Comparison of ENCODE assay signal across 8 cellular contexts in the genomic region with DNA sequence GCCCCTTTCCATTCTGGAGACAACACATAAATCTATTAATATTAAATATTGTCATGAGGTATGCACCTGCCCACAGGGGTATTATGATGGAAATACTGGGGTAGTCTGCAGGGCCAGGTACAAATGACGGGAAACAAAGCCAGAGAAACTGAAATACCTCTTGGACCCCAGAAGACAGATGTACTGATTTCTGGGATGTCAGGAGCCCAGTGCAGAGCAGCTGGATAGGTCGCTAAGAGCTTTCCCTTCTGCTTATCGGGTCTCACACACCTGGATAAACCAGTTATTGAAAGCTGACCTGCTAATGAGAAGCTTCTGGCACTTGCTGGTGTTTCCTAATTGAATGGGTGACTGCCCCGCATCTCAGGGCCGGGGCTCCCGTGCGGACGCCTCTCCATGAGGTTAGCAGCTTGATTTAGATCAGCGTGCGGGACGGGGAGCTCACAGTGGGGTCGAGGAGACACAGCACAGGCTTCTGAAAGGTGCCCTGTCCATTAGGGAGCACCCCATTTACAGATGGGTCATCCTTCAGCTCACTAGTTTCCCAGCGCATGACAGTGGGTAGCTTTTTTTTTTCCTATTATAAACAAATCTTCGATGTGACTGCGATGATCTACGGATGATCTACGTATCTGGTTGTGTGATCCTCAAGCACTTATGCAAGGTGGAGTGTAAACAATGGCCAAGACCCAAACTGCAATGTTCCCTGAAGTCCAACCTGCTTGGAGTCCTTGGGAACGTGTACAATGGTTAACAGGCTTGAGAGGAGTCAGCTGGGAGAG. TPM values are rescaled to one million over a fixed set of nuclear protein-coding genes. Genes with fewer than 3 reads are reported as not detected.
DNase-seq lines count a peak whose midpoint lies in the region; ATAC-seq and TF ChIP-seq lines count a peak whose summit lies in the region.

No MANE protein-coding gene starts in this region.

- H3K4me2 ChIP-seq in BLaER1 treated with 17β-estradiol and CSF1 and Interleukin-3, amounts not matched to agents 10 nM and 100 nM: peak overlapping the region; percentile 91 to 99 (median 96)

- peaks cover 30 to 60% (median 38%) of the 10 kb centered on the region in 7 donors for H3K4me1 Mint-ChIP-seq in naive thymus-derived CD4-positive, alpha-beta T cell

- peaks cover 0 to 41% (median 0%) of the 10 kb centered on the region in 5 donors for H3K36me3 Mint-ChIP-seq in naive thymus-derived CD4-positive, alpha-beta T cell

- peak overlapping the region; percentile 78 to 89 (median 84) for H3K4me3 Mint-ChIP-seq in naive thymus-derived CD4-positive, alpha-beta T cell

- peak overlapping the region; percentile 90 to 98 (median 93); a peak in 21 of 22 replicates for H3K27ac ChIP-seq in BLaER1 treated with 17β-estradiol and CSF1 and Interleukin-3, amounts not matched to agents 10 nM and 100 nM
- peak overlapping the region; percentile 98 for H3K27ac ChIP-seq in KOPT-K1 (ENCODE audit: low read depth, low read length, poor library complexity, severe bottlenecking)
- peak overlapping the region; percentile 78 for H3K27ac ChIP-seq in naive thymus-derived CD4-positive, alpha-beta T cell (ENCODE audit: low read depth, low read length)

- peak overlapping the region; percentile 87 to 99 (median 94) for H3K4me3 ChIP-seq in BLaER1 treated with 17β-estradiol and CSF1 and Interleukin-3, amounts not matched to agents 10 nM and 100 nM
- peak overlapping the region; percentile 66 for H3K4me3 ChIP-seq in choroid plexus epithelial cell (ENCODE audit: low read depth, low read length)
- peak overlapping the region; percentile 59 for H3K4me3 ChIP-seq in naive thymus-derived CD4-positive, alpha-beta T cell (ENCODE audit: low read length)

- TF ChIP-seq CTCF in choroid plexus epithelial cell (conservative IDR thresholded peaks at IDR 0.05; ENCODE audit: low read depth, low read length): no peak

- peaks cover 0 to 5% (median 0%) of the 10 kb centered on the region in 11 experiments; a peak in 4 of 22 replicates for H3K9me3 ChIP-seq in BLaER1 treated with 17β-estradiol and CSF1 and Interleukin-3, amounts not matched to agents 10 nM and 100 nM (replicated peaks in 1 of 11)
- H3K9me3 ChIP-seq in KOPT-K1 (ENCODE audit: insufficient read depth, low read length, poor library complexity, severe bottlenecking): no peaks in the 10 kb centered on the region
- H3K9me3 ChIP-seq in naive thymus-derived CD4-positive, alpha-beta T cell (ENCODE audit: control insufficient read depth in 2 of 3, low read length in 3 of 3): no peaks in the 10 kb centered on the region

- intact Hi-C loops in naive thymus-derived CD4-positive, alpha-beta T cell (cut with micrococcal nuclease): loop anchor here (2.0 to 5.0 kb wide), 4 partner anchors 13 to 469 kb away; no protein-coding TSS in a partner anchor

- H3K27ac Mint-ChIP-seq in naive thymus-derived CD4-positive, alpha-beta T cell: peak overlapping the region; percentile 83 to 96 (median 90)

- H4K20me1 ChIP-seq in BLaER1 treated with 17β-estradiol and CSF1 and Interleukin-3, amounts not matched to agents 10 nM and 100 nM: peaks cover 19 to 32% (median 29%) of the 10 kb centered on the region in 11 experiments; a peak in 20 of 22 replicates

- peaks cover 0 to 3% (median 0%) of the 10 kb centered on the region in 5 donors for H3K27me3 Mint-ChIP-seq in naive thymus-derived CD4-positive, alpha-beta T cell

- H3K4me1 ChIP-seq in BLaER1 treated with 17β-estradiol and CSF1 and Interleukin-3, amounts not matched to agents 10 nM and 100 nM: peaks cover 36 to 75% (median 57%) of the 10 kb centered on the region in 10 experiments
- peaks cover 22 to 33% of the 10 kb centered on the region in 2 donors for H3K4me1 ChIP-seq in naive thymus-derived CD4-positive, alpha-beta T cell (ENCODE audit: control insufficient read depth in 2 of 2, insufficient read depth in 2 of 2, low read length in 2 of 2)

- H3K27me3 ChIP-seq in BLaER1 treated with 17β-estradiol and CSF1 and Interleukin-3, amounts not matched to agents 10 nM and 100 nM: no peaks in the 10 kb centered on the region
- no peaks in the 10 kb centered on the region for H3K27me3 ChIP-seq in naive thymus-derived CD4-positive, alpha-beta T cell (ENCODE audit: control insufficient read depth in 2 of 2, insufficient read depth in 2 of 2, low read length in 2 of 2)

- H3K9ac ChIP-seq in BLaER1 treated with 17β-estradiol and CSF1 and Interleukin-3, amounts not matched to agents 10 nM and 100 nM: peak overlapping the region; percentile 90 to 97 (median 93)

- no peak for ATAC-seq in naive thymus-derived CD4-positive, alpha-beta T cell
- ATAC-seq in GM21717 (IDR thresholded peaks at IDR 0.05; ENCODE audit: unreplicated experiment): no peak

- H3K36me3 ChIP-seq in BLaER1 treated with 17β-estradiol and CSF1 and Interleukin-3, amounts not matched to agents 10 nM and 100 nM: peaks cover under 1 to 19% (median 14%) of the 10 kb centered on the region in 11 experiments; a peak in 19 of 22 replicates
- H3K36me3 ChIP-seq in KOPT-K1 (ENCODE audit: insufficient read depth, low read length): peaks cover 27% of the 10 kb centered on the region
- no peaks in the 10 kb centered on the region for H3K36me3 ChIP-seq in naive thymus-derived CD4-positive, alpha-beta T cell (ENCODE audit: control insufficient read depth in 2 of 3, insufficient read depth in 3 of 3, low read length in 3 of 3)

- DNase-seq in choroid plexus epithelial cell (ENCODE audit: low read depth) (no peak), DMS53 (lab: John Stamatoyannopoulos, UW) (no peak), cortex of kidney (lab: John Stamatoyannopoulos, UW) (no peak)
- DNase-seq in naive thymus-derived CD4-positive, alpha-beta T cell: peak in 1 of 9 donors; percentile 4
- no peak for DNase-seq in stimulated activated CD4-positive, alpha-beta T cell treated with anti-CD3 and anti-CD28 coated beads, Interleukin-12 subunit alpha, Interleukin-12 subunit beta, amount 100 ng/mL, for 4 hours

- CTCF ChIA-PET in naive thymus-derived CD4-positive, alpha-beta T cell (lab: Charles Lee): interaction anchor here (1.1 to 1.4 kb wide), 3 partner anchors 9 to 107 kb away, joined by 3 to 9 read pairs (median 3); no protein-coding TSS in a partner anchor

- peaks cover 0 to 6% (median 0%) of the 10 kb centered on the region in 11 donors for H3K9me3 Mint-ChIP-seq in naive thymus-derived CD4-positive, alpha-beta T cell

- POLR2A ChIA-PET in naive thymus-derived CD4-positive, alpha-beta T cell (lab: Charles Lee): interaction anchor here (0.5 to 4.8 kb wide), 18 partner anchors 9 to 1597 kb away, joined by 3 to 50 read pairs (median 4); a partner anchor contains a TSS

RNA-seq across cellular contexts. Expression of a gene that starts 1.5 kb away (rescaled TPM):
- total RNA-seq in naive thymus-derived CD4-positive, alpha-beta T cell: 10 to 100 TPM; 43.6 to 70.0 (median 46.5) TPM
- polyA plus RNA-seq in naive thymus-derived CD4-positive, alpha-beta T cell: 10 to 100 TPM; 22.2 to 33.2 TPM
